Comparison of ENCODE assay signal across 8 cellular contexts in the genomic region with DNA sequence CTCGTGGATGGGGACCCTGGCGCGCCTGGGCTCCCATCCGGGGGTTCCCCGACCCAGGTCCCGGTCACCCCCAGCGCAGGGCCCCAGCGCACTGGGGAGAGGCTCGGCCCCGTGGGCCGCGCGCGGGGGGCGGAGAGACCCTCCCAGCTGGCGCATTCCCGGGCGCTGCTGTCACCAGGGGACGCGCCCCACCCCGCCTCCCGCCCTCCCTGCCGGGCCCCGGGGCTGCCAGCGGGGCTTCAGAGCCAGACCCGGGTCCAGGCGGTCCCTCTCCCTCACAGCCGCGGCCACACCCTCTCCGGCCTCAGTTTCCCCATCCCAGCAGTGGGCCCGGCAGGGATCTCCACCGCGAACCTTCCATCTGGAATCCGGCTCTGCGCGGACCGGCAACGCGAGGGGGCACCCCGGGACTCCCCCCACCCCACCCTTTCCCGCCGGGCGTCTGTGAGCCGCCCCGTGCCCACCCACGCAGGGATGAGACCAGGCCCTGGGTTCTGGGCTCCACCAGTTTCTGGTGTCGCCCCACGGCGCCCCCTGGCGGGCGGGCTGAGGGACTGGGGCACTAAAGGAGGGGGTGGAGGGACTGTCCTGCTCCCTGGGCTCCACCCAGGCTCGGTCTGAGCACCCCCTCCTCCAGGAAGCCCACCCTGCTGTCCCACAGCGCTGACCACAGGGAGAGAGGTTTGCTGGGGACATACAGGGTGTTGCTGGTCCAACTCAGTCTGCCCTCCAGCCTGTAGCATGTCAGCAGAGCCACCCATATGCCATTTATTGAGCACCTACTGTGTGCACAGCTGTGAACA.
A peak's percentile ranks its signal among the peaks of the same experiment; 100 is the strongest.
DNase-seq lines count a peak whose midpoint lies in the region.

No MANE protein-coding gene starts in this region.

- peaks cover 3% of the 10 kb centered on the region for H3K4me1 ChIP-seq in adipocyte (ENCODE audit: control insufficient read depth, insufficient read depth, low read length)

- H3K36me3 ChIP-seq in adipocyte (ENCODE audit: control insufficient read depth, insufficient read depth, low read length, severe bottlenecking), result no peaks in the 10 kb centered on the region

- peak overlapping the region; percentile 80 for H3K4me3 ChIP-seq in adipocyte (ENCODE audit: low read length)

- H3K9ac ChIP-seq in adipocyte (ENCODE audit: low read length), result peak overlapping the region; percentile 76

- H3K27me3 ChIP-seq in adipocyte (replicated peaks; ENCODE audit: control insufficient read depth, insufficient read depth, low read length), result peaks cover 12% of the 10 kb centered on the region

- H3K9me3 ChIP-seq in adipocyte (ENCODE audit: control insufficient read depth, low read length), result peaks cover 3% of the 10 kb centered on the region

- DNase-seq in NCI-H82 (lab: John Stamatoyannopoulos, UW) (peak; percentile 74), NCI-H82 treated with DMSO at 0.1 percent for 48 hours (lab: John Stamatoyannopoulos, UW; ENCODE audit: unreplicated experiment) (no peak), SW 1271 (lab: John Stamatoyannopoulos, UW) (peak; percentile 14 to 38), adipocyte (ENCODE audit: low read depth) (peak; percentile 84), iPS-NIHi11 (ENCODE audit: low spot score) (peak; percentile 75), NCI-H526 treated with DMSO at 0.1 percent for 48 hours (lab: John Stamatoyannopoulos, UW) (no peak), GOT3 (lab: John Stamatoyannopoulos, UW) (no peak)
- DNase-seq in stimulated activated CD4-positive, alpha-beta T cell treated with anti-CD3 and anti-CD28 coated beads, Interleukin-2, amount 100 ng/mL, for 4 hours (ENCODE audit: low read depth), result peak; percentile 62

Comparison
In these comparisons a context has a peak if more than half of its experiments do, and no peak if none do; other contexts are left out.
1. DNase-seq: peak in NCI-H82 (single experiment), SW 1271 (2 of 2), adipocyte (single experiment), iPS-NIHi11 (single experiment) and stimulated activated CD4-positive, alpha-beta T cell treated with anti-CD3 and anti-CD28 coated beads, Interleukin-2, amount 100 ng/mL, for 4 hours (single experiment); none in NCI-H82 treated with DMSO at 0.1 percent for 48 hours (single experiment), NCI-H526 treated with DMSO at 0.1 percent for 48 hours (single experiment) and GOT3 (single experiment).